Comparison of ENCODE assay signal across 11 cellular contexts in genomic region chr7:132004528-132004927, GRCh38.
DNase-seq lines count a peak whose midpoint lies in the region; ATAC-seq and TF ChIP-seq lines count a peak whose summit lies in the region.
"Had no signal": no experiment of that assay in that cellular context is flagged by ENCODE, and none has a peak within 500 bp of the region (broad histone marks: within the 10 kb centered on the region; RNA-seq: fewer than 3 reads in every experiment).

No MANE protein-coding gene starts in this region.

- H3K4me1 Mint-ChIP-seq in HFFc6 (ENCODE audit: low read depth) (no peaks in the 10 kb centered on the region; the same call in 1 of the 2 replicates), WTC11 (no peaks in the 10 kb centered on the region)
- H3K4me1 Mint-ChIP-seq: CD4-positive, CD25-positive, alpha-beta regulatory T cell had no signal

- H3K36me3 ChIP-seq in hepatocyte (replicated peaks; ENCODE audit: insufficient read depth, low read depth) = no peaks in the 10 kb centered on the region

- CTCF ChIA-PET in WTC11 (lab: Charles Lee) = interaction anchor here (0.6 to 1.6 kb wide), 17 partner anchors 9 to 576 kb away, joined by 3 to 10 read pairs (median 3); no protein-coding TSS in a partner anchor
- CTCF ChIA-PET in GM10248 (lab: Yijun Ruan, JAX) = no interaction called here

- POLR2A ChIA-PET in WTC11 (lab: Charles Lee) (no interaction called here), GM10248 (lab: Yijun Ruan, JAX) (no interaction called here)

- ATAC-seq in WTC11 = peak; percentile 53
- no peak for ATAC-seq in GM19324 (IDR thresholded peaks at IDR 0.05; ENCODE audit: low FRiP score, unreplicated experiment)
- no peak for ATAC-seq in GM19328 (IDR thresholded peaks at IDR 0.05; ENCODE audit: unreplicated experiment)

- H3K36me3 Mint-ChIP-seq in HFFc6 (ENCODE audit: low read depth) (no peaks in the 10 kb centered on the region), WTC11 (no peaks in the 10 kb centered on the region)
- H3K36me3 Mint-ChIP-seq: CD4-positive, CD25-positive, alpha-beta regulatory T cell had no signal

- peak; percentile 65 for TF ChIP-seq CTCF in HFFc6 (IDR thresholded peaks at IDR 0.05)
- TF ChIP-seq CTCF in WTC11 (IDR thresholded peaks at IDR 0.05) = no peak
- peak; percentile 40 for TF ChIP-seq CTCF in hepatocyte (IDR thresholded peaks at IDR 0.05; ENCODE audit: poor library complexity)
- no peak for TF ChIP-seq CTCF in GM10248 (IDR thresholded peaks at IDR 0.05; ENCODE audit: control extremely low read depth, extremely low read depth, low read depth, missing control alignments)

- H3K27me3 Mint-ChIP-seq in HFFc6 (ENCODE audit: insufficient read depth) = peaks cover 14% of the 10 kb centered on the region
- H3K27me3 Mint-ChIP-seq in WTC11 (ENCODE audit: low read depth) = peaks cover 3% of the 10 kb centered on the region; the same call in 1 of the 2 replicates

- no peaks in the 10 kb centered on the region for H3K9me3 ChIP-seq in hepatocyte (ENCODE audit: low read depth)

- H2AFZ ChIP-seq in hepatocyte = no peak overlapping the region

- H3K27ac Mint-ChIP-seq in HFFc6 (no peak overlapping the region), WTC11 (no peak overlapping the region)
- H3K27ac Mint-ChIP-seq: CD4-positive, CD25-positive, alpha-beta regulatory T cell had no signal

- H3K9me3 Mint-ChIP-seq in HFFc6 (no peaks in the 10 kb centered on the region; the same call in 1 of the 2 replicates), WTC11 (peaks cover 13% of the 10 kb centered on the region)

- no peak overlapping the region for H3K4me3 Mint-ChIP-seq in HFFc6
- no peak overlapping the region for H3K4me3 Mint-ChIP-seq in WTC11
- H3K4me3 Mint-ChIP-seq: CD4-positive, CD25-positive, alpha-beta regulatory T cell had no signal

- H3K27ac ChIP-seq in hepatocyte = no peak overlapping the region

- H3K79me2 ChIP-seq in hepatocyte = no peaks in the 10 kb centered on the region

- DNase-seq in AG08396 (ENCODE audit: low spot score) (peak; percentile 22), HFFc6 (peak; percentile 25), WTC11 (ENCODE audit: low spot score) (no peak), hepatocyte (ENCODE audit: low spot score) (peak; percentile 51), SHP77 treated with DMSO at 0.1 percent for 48 hours (lab: John Stamatoyannopoulos, UW) (no peak), GM10248 (ENCODE audit: extremely low spot score) (no peak)
- DNase-seq: CD4-positive, CD25-positive, alpha-beta regulatory T cell; central memory CD4-positive, alpha-beta T cell; NCI-H2029 treated with DMSO at 0.1 percent for 48 hours had no signal

- no peak overlapping the region for H3K4me3 ChIP-seq in hepatocyte

- H4K20me1 ChIP-seq in hepatocyte (ENCODE audit: insufficient read depth, poor library complexity, severe bottlenecking) = no peaks in the 10 kb centered on the region

- H3K27me3 ChIP-seq in hepatocyte = no peaks in the 10 kb centered on the region

- 42% methylated on average over 5 of the region's 5 CpGs for whole genome bisulfite sequencing in hepatocyte (ENCODE audit: low lambda C conversion rate, missing lambda C conversion rate)

- H3K4me1 ChIP-seq in hepatocyte (ENCODE audit: insufficient read depth) = no peaks in the 10 kb centered on the region

- H3K9me2 ChIP-seq in hepatocyte (replicated peaks; ENCODE audit: insufficient read depth) = no peaks in the 10 kb centered on the region

- H3K4me2 ChIP-seq in hepatocyte = no peak overlapping the region

TF ChIP-seq in WTC11, 78 proteins besides CTCF, POLR2A, EP300 and RAD21 (continues in another document):
- TF ChIP-seq RORB (CRISPR knock-in tag; IDR thresholded peaks at IDR 0.05) = no peak
- TF ChIP-seq CREM (CRISPR knock-in tag; IDR thresholded peaks at IDR 0.05) = no peak
- no peak for TF ChIP-seq ZNF232 (CRISPR knock-in tag; IDR thresholded peaks at IDR 0.05)
- no peak for TF ChIP-seq PRDM15 (CRISPR knock-in tag; IDR thresholded peaks at IDR 0.05)
- no peak for TF ChIP-seq FOXK1 (CRISPR knock-in tag; IDR thresholded peaks at IDR 0.05)
- TF ChIP-seq CDX4 (CRISPR knock-in tag; IDR thresholded peaks at IDR 0.05; ENCODE audit: borderline replicate concordance) = no peak
- TF ChIP-seq TEAD4 (CRISPR knock-in tag; IDR thresholded peaks at IDR 0.05) = no peak
- TF ChIP-seq TP53 (CRISPR knock-in tag; IDR thresholded peaks at IDR 0.05) = no peak
- no peak for TF ChIP-seq ZNF416 (CRISPR knock-in tag; IDR thresholded peaks at IDR 0.05)
- TF ChIP-seq AR (CRISPR knock-in tag; IDR thresholded peaks at IDR 0.05) = no peak
- TF ChIP-seq, protein P1, sequence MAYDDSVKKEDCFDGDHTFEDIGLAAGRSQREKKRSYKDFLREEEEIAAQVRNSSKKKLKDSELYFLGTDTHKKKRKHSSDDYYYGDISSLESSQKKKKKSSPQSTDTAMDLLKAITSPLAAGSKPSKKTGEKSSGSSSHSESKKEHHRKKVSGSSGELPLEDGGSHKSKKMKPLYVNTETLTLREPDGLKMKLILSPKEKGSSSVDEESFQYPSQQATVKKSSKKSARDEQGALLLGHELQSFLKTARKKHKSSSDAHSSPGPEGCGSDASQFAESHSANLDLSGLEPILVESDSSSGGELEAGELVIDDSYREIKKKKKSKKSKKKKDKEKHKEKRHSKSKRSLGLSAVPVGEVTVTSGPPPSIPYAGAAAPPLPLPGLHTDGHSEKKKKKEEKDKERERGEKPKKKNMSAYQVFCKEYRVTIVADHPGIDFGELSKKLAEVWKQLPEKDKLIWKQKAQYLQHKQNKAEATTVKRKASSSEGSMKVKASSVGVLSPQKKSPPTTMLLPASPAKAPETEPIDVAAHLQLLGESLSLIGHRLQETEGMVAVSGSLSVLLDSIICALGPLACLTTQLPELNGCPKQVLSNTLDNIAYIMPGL (CRISPR knock-in tag; IDR thresholded peaks at IDR 0.05) = no peak
- no peak for TF ChIP-seq NR1H2 (CRISPR knock-in tag; IDR thresholded peaks at IDR 0.05)
- no peak for TF ChIP-seq ESRRA (CRISPR knock-in tag; IDR thresholded peaks at IDR 0.05; ENCODE audit: borderline replicate concordance)
- no peak for TF ChIP-seq ZNF423 (CRISPR knock-in tag; IDR thresholded peaks at IDR 0.05)
- TF ChIP-seq, protein P2, sequence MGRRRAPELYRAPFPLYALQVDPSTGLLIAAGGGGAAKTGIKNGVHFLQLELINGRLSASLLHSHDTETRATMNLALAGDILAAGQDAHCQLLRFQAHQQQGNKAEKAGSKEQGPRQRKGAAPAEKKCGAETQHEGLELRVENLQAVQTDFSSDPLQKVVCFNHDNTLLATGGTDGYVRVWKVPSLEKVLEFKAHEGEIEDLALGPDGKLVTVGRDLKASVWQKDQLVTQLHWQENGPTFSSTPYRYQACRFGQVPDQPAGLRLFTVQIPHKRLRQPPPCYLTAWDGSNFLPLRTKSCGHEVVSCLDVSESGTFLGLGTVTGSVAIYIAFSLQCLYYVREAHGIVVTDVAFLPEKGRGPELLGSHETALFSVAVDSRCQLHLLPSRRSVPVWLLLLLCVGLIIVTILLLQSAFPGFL (CRISPR knock-in tag; IDR thresholded peaks at IDR 0.05; ENCODE audit: borderline replicate concordance) = no peak

Comparison
In these comparisons a context has a peak if more than half of its experiments do, and no peak if none do; other contexts are left out.
1. DNase-seq: peak in AG08396 (single experiment), HFFc6 (single experiment) and hepatocyte (single experiment); none in WTC11 (single experiment), SHP77 treated with DMSO at 0.1 percent for 48 hours (single experiment) and GM10248 (single experiment).
2. CTCF ChIP-seq: peak in HFFc6 (single experiment) and hepatocyte (single experiment); none in WTC11 (single experiment) and GM10248 (single experiment).